Comparison of ENCODE assay signal across 11 cellular contexts in the genomic region with DNA sequence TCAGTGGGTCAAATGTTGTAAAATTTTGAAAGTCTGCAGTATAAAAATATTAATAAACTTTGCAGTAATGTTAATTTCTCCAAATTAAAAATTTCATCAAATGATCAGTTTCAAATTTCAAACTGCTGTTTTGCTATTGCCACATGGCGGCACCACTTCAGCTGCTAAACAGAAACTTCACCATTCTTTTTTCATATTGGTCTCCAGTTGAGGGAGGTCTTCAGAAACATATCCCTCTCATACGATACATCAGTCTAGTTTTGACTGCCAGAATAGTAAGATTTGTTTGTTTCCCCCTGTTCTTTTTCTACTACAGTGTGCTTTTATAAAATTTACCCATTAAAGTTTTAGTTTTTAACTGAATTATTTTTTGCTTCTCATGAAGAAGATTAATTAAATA. TPM values are rescaled to one million over a fixed set of nuclear protein-coding genes. Genes with fewer than 3 reads are reported as not detected.
A peak's percentile ranks its signal among the peaks of the same experiment; 100 is the strongest.
DNase-seq lines count a peak whose midpoint lies in the region; TF ChIP-seq lines count a peak whose summit lies in the region.
"Had no signal": no experiment of that assay in that cellular context is flagged by ENCODE, and none has a peak within 500 bp of the region (broad histone marks: within the 10 kb centered on the region; RNA-seq: fewer than 3 reads in every experiment).

No MANE protein-coding gene starts in this region.

- H4K8ac ChIP-seq in mesendoderm (ENCODE audit: low read depth, low read length), result no peak overlapping the region

- no CpG with 5 or more reads among the region's 2 CpGs for WGBS in mesendoderm (ENCODE audit: extremely low coverage, insufficient coverage, low lambda C conversion rate)

- no peak overlapping the region for H2BK120ac ChIP-seq in mesendoderm (ENCODE audit: low read depth, low read length)

- TF ChIP-seq CTCF in BJ (IDR thresholded peaks at IDR 0.05; ENCODE audit: insufficient read depth, low read depth, low read length), result peak; percentile 61
- TF ChIP-seq CTCF in HFF-Myc (IDR thresholded peaks at IDR 0.05; ENCODE audit: low read depth, low read length, missing control alignments), result peak; percentile 48

- no peak overlapping the region for H3K4me2 ChIP-seq in mesendoderm (ENCODE audit: low read length)

- no peak overlapping the region for H3K27ac ChIP-seq in mesendoderm (ENCODE audit: low read depth, low read length)
- H3K27ac ChIP-seq: colonic mucosa had no signal

- H3K79me2 ChIP-seq in mesendoderm (ENCODE audit: control insufficient read depth, insufficient read depth, low read length), result no peaks in the 10 kb centered on the region

- H2BK15ac ChIP-seq in mesendoderm (replicated peaks; ENCODE audit: low read depth), result no peak overlapping the region

- H3K23ac ChIP-seq in mesendoderm (ENCODE audit: low read length), result no peak overlapping the region

- H2BK5ac ChIP-seq in mesendoderm (ENCODE audit: low read length), result no peak overlapping the region

- H4K5ac ChIP-seq in mesendoderm (ENCODE audit: low read length), result no peak overlapping the region

- H3K18ac ChIP-seq in mesendoderm (ENCODE audit: low read length), result no peak overlapping the region

- H3K9me3 ChIP-seq in adipocyte (ENCODE audit: control insufficient read depth, low read length), result no peaks in the 10 kb centered on the region
- H3K9me3 ChIP-seq: colonic mucosa had no signal

- no peaks in the 10 kb centered on the region for H3K79me1 ChIP-seq in mesendoderm (ENCODE audit: low read length)

- no peak overlapping the region; the same call in none of the 2 replicates for H3K4me3 ChIP-seq in BJ (ENCODE audit: low read depth, low read length)
- peak overlapping the region; percentile 87 for H3K4me3 ChIP-seq in HFF-Myc (replicated peaks; ENCODE audit: low read depth, low read length)
- H3K4me3 ChIP-seq in adipocyte (ENCODE audit: low read length), result no peak overlapping the region
- H3K4me3 ChIP-seq in mesendoderm (ENCODE audit: low read length), result no peak overlapping the region
- H3K4me3 ChIP-seq: colonic mucosa had no signal

- H3K9ac ChIP-seq in adipocyte (ENCODE audit: low read length), result no peak overlapping the region
- H3K9ac ChIP-seq in mesendoderm (ENCODE audit: low read length), result no peak overlapping the region

- DNase-seq in BJ (ENCODE audit: low read depth) (no peak), HFF-Myc (ENCODE audit: extremely low read depth, low read depth) (no peak), adipocyte (ENCODE audit: low read depth) (peak; percentile 44), mesendoderm (peak; percentile 6), NOMO-1 treated with dmso at 0.1 percent for 144 hours (lab: John Stamatoyannopoulos, UW; ENCODE audit: unreplicated experiment) (no peak), SIG-M5 treated with dmso at 0.1 percent for 504 hours (lab: John Stamatoyannopoulos, UW; ENCODE audit: unreplicated experiment) (no peak), activated gamma-delta T cell treated with Interleukin-2 at 50 U/mL for 16 hours (no peak)
- DNase-seq in activated CD4-positive, CD25-positive, alpha-beta regulatory T cell treated with anti-CD3 and anti-CD28 coated beads, Interleukin-2, amount 50 U/mL, for 72 hours, result no peak
- DNase-seq: colonic mucosa; midbrain; stimulated activated CD4-positive, alpha-beta T cell treated with anti-CD3 and anti-CD28 coated beads, Interleukin-12 subunit alpha, Interleukin-12 subunit beta, amount 100 ng/mL, for 4 hours had no signal

- H3K4ac ChIP-seq in mesendoderm (ENCODE audit: low read depth, low read length), result no peak overlapping the region

- H3K4me1 ChIP-seq in adipocyte (ENCODE audit: control insufficient read depth, insufficient read depth, low read length) (no peaks in the 10 kb centered on the region), mesendoderm (ENCODE audit: control insufficient read depth, low read depth, low read length) (no peaks in the 10 kb centered on the region)
- H3K4me1 ChIP-seq: colonic mucosa had no signal

- H2AK5ac ChIP-seq in mesendoderm (ENCODE audit: low read length), result no peak overlapping the region

- CTCF ChIA-PET in BJ (lab: Yijun Ruan, JAX), result interaction anchor here (0.8 to 3.0 kb wide), 4 partner anchors 11 to 251 kb away, joined by 3 to 15 read pairs (median 3); no protein-coding TSS in a partner anchor

- no peaks in the 10 kb centered on the region for H3K27me3 ChIP-seq in BJ (ENCODE audit: control insufficient read depth, insufficient read depth, low read length)
- H3K27me3 ChIP-seq in adipocyte (replicated peaks; ENCODE audit: control insufficient read depth, insufficient read depth, low read length), result peaks cover 3% of the 10 kb centered on the region
- H3K27me3 ChIP-seq in mesendoderm (ENCODE audit: insufficient read depth, low read length, poor library complexity), result no peaks in the 10 kb centered on the region

- no peak overlapping the region for H3K56ac ChIP-seq in mesendoderm (ENCODE audit: low read length)

- POLR2A ChIA-PET in BJ (lab: Charles Lee), result interaction anchor here (1.0 kb wide), 1 partner anchor 10 kb away, joined by 3 read pairs; no protein-coding TSS in a partner anchor

- H3K36me3 ChIP-seq in BJ (ENCODE audit: control insufficient read depth, insufficient read depth, low read length), result no peaks in the 10 kb centered on the region
- H3K36me3 ChIP-seq in adipocyte (ENCODE audit: control insufficient read depth, insufficient read depth, low read length, severe bottlenecking), result peaks cover 4% of the 10 kb centered on the region
- no peaks in the 10 kb centered on the region for H3K36me3 ChIP-seq in mesendoderm (ENCODE audit: control insufficient read depth, insufficient read depth, low read length)
- H3K36me3 ChIP-seq: colonic mucosa had no signal

RNA-seq across cellular contexts. Expression of a gene that starts 4.2 kb away (rescaled TPM):
- 17.1 and 44.1 TPM in 2 replicates for polyA plus RNA-seq in BJ (2011; rRNA removed)
- 40.9 and 42.6 TPM in 2 replicates for polyA minus RNA-seq in BJ (2011; rRNA and poly(A)+ RNA removed)
- polyA plus RNA-seq in mesendoderm (2013, experiment 1 of 2), result 1.1 TPM
- polyA plus RNA-seq in mesendoderm (2013, experiment 2 of 2), result 0.95 TPM

Comparison
In these comparisons a context has a peak if more than half of its experiments do, and no peak if none do; other contexts are left out.
1. DNase-seq: peak in adipocyte (single experiment) and mesendoderm (single experiment); none in BJ (single experiment), HFF-Myc (single experiment), activated CD4-positive, CD25-positive, alpha-beta regulatory T cell treated with anti-CD3 and anti-CD28 coated beads, Interleukin-2, amount 50 U/mL, for 72 hours (single experiment), NOMO-1 treated with dmso at 0.1 percent for 144 hours (single experiment), SIG-M5 treated with dmso at 0.1 percent for 504 hours (single experiment) and activated gamma-delta T cell treated with Interleukin-2 at 50 U/mL for 16 hours (single experiment).